8 cellular contexts compared by ENCODE assay signal in genomic region chr1:114152211-114153050, GRCh38. TPM values are rescaled to one million over a fixed set of nuclear protein-coding genes. Genes with fewer than 3 reads are reported as not detected.
DNase-seq lines count a peak whose midpoint lies in the region; ATAC-seq and TF ChIP-seq lines count a peak whose summit lies in the region.

No MANE protein-coding gene starts in this region.

- no peak overlapping the region for H3K4me3 Mint-ChIP-seq in MCF 10A (ENCODE audit: unreplicated experiment)
- H3K4me3 Mint-ChIP-seq in activated T-helper 17 cell treated with anti-CD3 and anti-CD28 coated beads, Interleukin-2, amount 50 U/mL, for 72 hours = peak overlapping the region; percentile 55
- H3K4me3 Mint-ChIP-seq in activated T-helper 2 cell treated with anti-CD3 and anti-CD28 coated beads, Interferon-gamma antibody, Interleukin-2, Interleukin-4, amounts not matched to agents 10 μg/mL and 5 μg/mL and 100 μg/mL, durations not matched to agents 14 hours and 24 hours and 36 hours (ENCODE audit: low read depth) = no peak overlapping the region

- TF ChIP-seq CTCF in MCF 10A (IDR thresholded peaks at IDR 0.05; ENCODE audit: unreplicated experiment) = no peak
- TF ChIP-seq CTCF in sigmoid colon (IDR thresholded peaks at IDR 0.05) = no peak

- intact Hi-C loops in MCF 10A (cut with micrococcal nuclease) = no loop called here
- intact Hi-C loops in left ventricle myocardium superior (cut with micrococcal nuclease) = no loop called here
- intact Hi-C loops in sigmoid colon (cut with DNase I) = loop anchor here (5.0 kb wide), 1 partner anchor 170 kb away; no protein-coding TSS in a partner anchor
- intact Hi-C loops in activated T-helper 2 cell treated with anti-CD3 and anti-CD28 coated beads, Interferon-gamma antibody, Interleukin-2, Interleukin-4, amounts not matched to agents 10 μg/mL and 5 μg/mL and 100 μg/mL, durations not matched to agents 14 hours and 24 hours and 36 hours (cut with micrococcal nuclease) = no loop called here

- ATAC-seq in activated T-helper 17 cell treated with anti-CD3 and anti-CD28 coated beads, Interleukin-2, amount 50 U/mL, for 72 hours (replicated peaks) = peak; percentile 16
- peak; percentile 89 for ATAC-seq in left ventricle myocardium superior

- POLR2A ChIA-PET in MCF 10A (lab: Yijun Ruan, JAX) = no interaction called here

- H3K27me3 Mint-ChIP-seq in MCF 10A (ENCODE audit: insufficient read depth, unreplicated experiment) = peaks cover 88% of the 10 kb centered on the region
- H3K27me3 Mint-ChIP-seq in activated T-helper 17 cell treated with anti-CD3 and anti-CD28 coated beads, Interleukin-2, amount 50 U/mL, for 72 hours = peaks cover 65% of the 10 kb centered on the region
- peaks cover 66% of the 10 kb centered on the region for H3K27me3 Mint-ChIP-seq in activated T-helper 2 cell treated with anti-CD3 and anti-CD28 coated beads, Interferon-gamma antibody, Interleukin-2, Interleukin-4, amounts not matched to agents 10 μg/mL and 5 μg/mL and 100 μg/mL, durations not matched to agents 14 hours and 24 hours and 36 hours (ENCODE audit: low read depth)

- peaks cover 39 to 90% (median 75%) of the 10 kb centered on the region in 3 donors for H3K27me3 ChIP-seq in sigmoid colon

- no peak for TF ChIP-seq POLR2A in sigmoid colon (IDR thresholded peaks at IDR 0.05)

- peak overlapping the region; percentile 24 to 53 (median 42) for H3K4me3 ChIP-seq in sigmoid colon

- DNase-seq in T47D (ENCODE audit: low read depth in 1 of 2, low spot score in 1 of 2) (peak; percentile 47 to 73), MCF 10A (ENCODE audit: unreplicated experiment) (no peak), left ventricle myocardium superior (peak; percentile 70), sigmoid colon (peak; percentile 75), medulla oblongata (ENCODE audit: extremely low spot score) (no peak), DMS153 (lab: John Stamatoyannopoulos, UW) (no peak)
- no peak for DNase-seq in activated T-helper 2 cell treated with anti-CD3 and anti-CD28 coated beads, Interferon-gamma antibody, Interleukin-2, Interleukin-4, amounts not matched to agents 10 μg/mL and 5 μg/mL and 100 μg/mL, durations not matched to agents 14 hours and 24 hours and 36 hours (ENCODE audit: low spot score)

- in situ Hi-C loops in T47D (cut with HindIII; ENCODE audit: low pct_unique_long_range_greater_than_20kb, low sequenced_read_pairs) = no loop called here

- no peaks in the 10 kb centered on the region for H3K9me3 ChIP-seq in sigmoid colon

- peaks cover 0 to 35% (median 30%) of the 10 kb centered on the region in 4 donors for H3K4me1 ChIP-seq in sigmoid colon

- no peaks in the 10 kb centered on the region for H3K4me1 Mint-ChIP-seq in MCF 10A (ENCODE audit: insufficient read depth, unreplicated experiment)
- H3K4me1 Mint-ChIP-seq in activated T-helper 17 cell treated with anti-CD3 and anti-CD28 coated beads, Interleukin-2, amount 50 U/mL, for 72 hours = peaks cover 7% of the 10 kb centered on the region
- peaks cover 5% of the 10 kb centered on the region for H3K4me1 Mint-ChIP-seq in activated T-helper 2 cell treated with anti-CD3 and anti-CD28 coated beads, Interferon-gamma antibody, Interleukin-2, Interleukin-4, amounts not matched to agents 10 μg/mL and 5 μg/mL and 100 μg/mL, durations not matched to agents 14 hours and 24 hours and 36 hours (ENCODE audit: low read depth)

- no peaks in the 10 kb centered on the region for H3K36me3 ChIP-seq in sigmoid colon

- CTCF ChIA-PET in MCF 10A (lab: Yijun Ruan, JAX) = interaction anchor here (0.6 kb wide), 1 partner anchor 118 kb away, joined by 3 read pairs; no protein-coding TSS in a partner anchor

- TF ChIP-seq EP300 in sigmoid colon (IDR thresholded peaks at IDR 0.05) = no peak

- no peaks in the 10 kb centered on the region for H3K36me3 Mint-ChIP-seq in MCF 10A (ENCODE audit: insufficient read depth, unreplicated experiment)
- no peaks in the 10 kb centered on the region for H3K36me3 Mint-ChIP-seq in activated T-helper 17 cell treated with anti-CD3 and anti-CD28 coated beads, Interleukin-2, amount 50 U/mL, for 72 hours (ENCODE audit: low read depth)
- H3K36me3 Mint-ChIP-seq in activated T-helper 2 cell treated with anti-CD3 and anti-CD28 coated beads, Interferon-gamma antibody, Interleukin-2, Interleukin-4, amounts not matched to agents 10 μg/mL and 5 μg/mL and 100 μg/mL, durations not matched to agents 14 hours and 24 hours and 36 hours (ENCODE audit: low read depth) = no peaks in the 10 kb centered on the region

- H3K27ac ChIP-seq in sigmoid colon = no peak overlapping the region

- 4 to 5% methylated on average over 81 of the region's 81 CpGs for WGBS in sigmoid colon, 2 donors

- H3K27ac Mint-ChIP-seq in MCF 10A (ENCODE audit: low read depth, unreplicated experiment) = no peak overlapping the region
- H3K27ac Mint-ChIP-seq in activated T-helper 17 cell treated with anti-CD3 and anti-CD28 coated beads, Interleukin-2, amount 50 U/mL, for 72 hours = no peak overlapping the region
- H3K27ac Mint-ChIP-seq in activated T-helper 2 cell treated with anti-CD3 and anti-CD28 coated beads, Interferon-gamma antibody, Interleukin-2, Interleukin-4, amounts not matched to agents 10 μg/mL and 5 μg/mL and 100 μg/mL, durations not matched to agents 14 hours and 24 hours and 36 hours = no peak overlapping the region

- no TSS peak for BruUV-seq in MCF 10A (replicated peaks; lab: Mats Ljungman, UMichigan)

- no peaks in the 10 kb centered on the region for H3K9me3 Mint-ChIP-seq in MCF 10A (ENCODE audit: unreplicated experiment)
- H3K9me3 Mint-ChIP-seq in activated T-helper 17 cell treated with anti-CD3 and anti-CD28 coated beads, Interleukin-2, amount 50 U/mL, for 72 hours = no peaks in the 10 kb centered on the region
- no peaks in the 10 kb centered on the region for H3K9me3 Mint-ChIP-seq in activated T-helper 2 cell treated with anti-CD3 and anti-CD28 coated beads, Interferon-gamma antibody, Interleukin-2, Interleukin-4, amounts not matched to agents 10 μg/mL and 5 μg/mL and 100 μg/mL, durations not matched to agents 14 hours and 24 hours and 36 hours

RNA-seq across cellular contexts. Expression of gene SYT6, which starts 1.2 kb away (rescaled TPM):
- total RNA-seq in MCF 10A (2022) (not detected in 2 replicates), left ventricle myocardium superior (not detected), sigmoid colon (1 to 10 TPM in 1 of 4 donors, under 1 TPM in 2, not detected in 1; 0.36 to 1.9 (median 0.55) TPM)
- not detected for total RNA-seq in activated T-helper 17 cell treated with anti-CD3 and anti-CD28 coated beads, Interleukin-2, amount 50 U/mL, for 72 hours
- under 1 TPM in 1 of 3 donors, not detected in 2; 0.32 TPM for polyA plus RNA-seq in sigmoid colon
- not detected in 2 replicates for total RNA-seq in activated T-helper 2 cell treated with anti-CD3 and anti-CD28 coated beads, Interferon-gamma antibody, Interleukin-2, Interleukin-4, amounts not matched to agents 10 μg/mL and 5 μg/mL and 100 μg/mL, durations not matched to agents 14 hours and 24 hours and 36 hours

Comparison
In these comparisons a context has a peak if more than half of its experiments do, and no peak if none do; other contexts are left out.
1. DNase-seq: peak in T47D (2 of 2), left ventricle myocardium superior (single experiment) and sigmoid colon (single experiment); none in MCF 10A (single experiment), activated T-helper 2 cell treated with anti-CD3 and anti-CD28 coated beads, Interferon-gamma antibody, Interleukin-2, Interleukin-4, amounts not matched to agents 10 μg/mL and 5 μg/mL and 100 μg/mL, durations not matched to agents 14 hours and 24 hours and 36 hours (single experiment), medulla oblongata (single experiment) and DMS153 (single experiment).